8 cellular contexts compared by ENCODE assay signal in genomic region chr2:74481961-74482800, GRCh38. TPM values are rescaled to one million over a fixed set of nuclear protein-coding genes. Genes with fewer than 3 reads are reported as not detected.
DNase-seq lines count a peak whose midpoint lies in the region; ATAC-seq and TF ChIP-seq lines count a peak whose summit lies in the region.

No MANE protein-coding gene starts in this region.

- peak; percentile 21 for ATAC-seq in HG02884 (IDR thresholded peaks at IDR 0.05; ENCODE audit: unreplicated experiment)

- H3K27me3 ChIP-seq in right atrium auricular region: no peaks in the 10 kb centered on the region

- peaks cover 6% of the 10 kb centered on the region for H3K36me3 ChIP-seq in right atrium auricular region

- peaks cover 0 to 31% of the 10 kb centered on the region in 2 donors for H3K4me1 ChIP-seq in right atrium auricular region

- peak; percentile 19 to 28 for DNase-seq in stimulated activated CD8-positive, alpha-beta memory T cell treated with anti-CD3 and anti-CD28 coated beads, Interleukin-15, amount 100 ng/mL, for 4 hours (ENCODE audit: low read depth in 2 of 2)
- DNase-seq in stimulated activated CD8-positive, alpha-beta memory T cell treated with anti-CD3 and anti-CD28 coated beads, Interleukin-4, amount 100 ng/mL, for 48 hours: no peak
- DNase-seq in NCI-H69 (lab: John Stamatoyannopoulos, UW): peak; percentile 68
- peak; percentile 64 for DNase-seq in activated naive CD4-positive, alpha-beta T cell treated with Interleukin-2 at 50 U/mL for 16 hours
- no peak for DNase-seq in right atrium auricular region (ENCODE audit: low spot score)
- no peak for DNase-seq in retinal pigment epithelial cell (ENCODE audit: low read depth)
- no peak for DNase-seq in HuH-7.5 (ENCODE audit: low spot score)

- H3K4me3 ChIP-seq in right atrium auricular region (peak overlapping the region; percentile 78 to 83), retinal pigment epithelial cell (ENCODE audit: low read length) (peak overlapping the region; percentile 84)

- no peaks in the 10 kb centered on the region for H3K9me3 ChIP-seq in right atrium auricular region

- peak overlapping the region; percentile 88 to 91 for H3K27ac ChIP-seq in right atrium auricular region

- TF ChIP-seq CTCF in right atrium auricular region (IDR thresholded peaks at IDR 0.05): no peak
- TF ChIP-seq CTCF in retinal pigment epithelial cell (conservative IDR thresholded peaks at IDR 0.05; ENCODE audit: low read depth, low read length): no peak

RNA-seq across cellular contexts. Expression of gene CCDC142, which starts 0.6 kb away (rescaled TPM):
- total RNA-seq in right atrium auricular region: 10 to 100 TPM in 1 of 2 donors, 1 to 10 TPM in 1; 3.8 to 13.6 TPM

RNA-seq across cellular contexts. Expression of gene TTC31, which starts 0.7 kb away (rescaled TPM):
- total RNA-seq in right atrium auricular region: 1 to 10 TPM; 9.1 to 9.6 TPM

RNA-seq across cellular contexts. Expression of gene MRPL53, which starts 9.7 kb away (rescaled TPM):
- total RNA-seq in right atrium auricular region: 10 to 100 TPM; 19.8 to 81.4 TPM

RNA-seq across cellular contexts. Expression of gene MOGS, which starts 17.0 kb away (rescaled TPM):
- 10 to 100 TPM; 22.6 to 26.1 TPM for total RNA-seq in right atrium auricular region

RNA-seq across cellular contexts. Expression of gene LBX2, which starts 17.2 kb away (rescaled TPM):
- total RNA-seq in right atrium auricular region: 1 to 10 TPM in 1 of 2 donors, under 1 TPM in 1; 0.83 to 1.0 TPM

Comparison
In these comparisons a context has a peak if more than half of its experiments do, and no peak if none do; other contexts are left out.
1. DNase-seq: peak in stimulated activated CD8-positive, alpha-beta memory T cell treated with anti-CD3 and anti-CD28 coated beads, Interleukin-15, amount 100 ng/mL, for 4 hours (2 of 2), NCI-H69 (single experiment) and activated naive CD4-positive, alpha-beta T cell treated with Interleukin-2 at 50 U/mL for 16 hours (single experiment); none in stimulated activated CD8-positive, alpha-beta memory T cell treated with anti-CD3 and anti-CD28 coated beads, Interleukin-4, amount 100 ng/mL, for 48 hours (single experiment), right atrium auricular region (single experiment), retinal pigment epithelial cell (single experiment) and HuH-7.5 (single experiment).